Comparison of ENCODE assay signal across 1 cellular context in genomic region chr22:44182591-44183588, GRCh38.
TF ChIP-seq lines count a peak whose summit lies in the region.

No MANE protein-coding gene starts in this region.

TF ChIP-seq in GM12878, 131 proteins besides CTCF, POLR2A, EP300 and RAD21 (continued from another document):
- peak; percentile 39; the same call in 1 of the 2 replicates for TF ChIP-seq ZNF687 (IDR thresholded peaks at IDR 0.05)
- no peak for TF ChIP-seq MEF2B (IDR thresholded peaks at IDR 0.05; ENCODE audit: partially characterized antibody, poor library complexity, severe bottlenecking)
- TF ChIP-seq PAX8 (IDR thresholded peaks at IDR 0.05): no peak
- no peak for TF ChIP-seq BCL11A (IDR thresholded peaks at IDR 0.05; ENCODE audit: low read depth, low read length)
- TF ChIP-seq USF2 (IDR thresholded peaks at IDR 0.05; ENCODE audit: borderline replicate concordance, low read depth, low read length): no peak
- TF ChIP-seq CHD2 (IDR thresholded peaks at IDR 0.05; ENCODE audit: borderline replicate concordance, low read depth, low read length): no peak
- no peak for TF ChIP-seq FOS (IDR thresholded peaks at IDR 0.05; ENCODE audit: borderline replicate concordance, extremely low read depth, insufficient read length)
- no peak for TF ChIP-seq CHD1 (IDR thresholded peaks at IDR 0.05; ENCODE audit: low read depth, low read length)
- TF ChIP-seq PAX5 (IDR thresholded peaks at IDR 0.05; ENCODE audit: borderline replicate concordance, low read depth, low read length): no peak
- TF ChIP-seq RUNX3 (IDR thresholded peaks at IDR 0.05; ENCODE audit: low read length): 0 out of 2 replicates have a peak, but pooled peaks have one; percentile 6
- no peak for TF ChIP-seq ZNF207 (IDR thresholded peaks at IDR 0.05; ENCODE audit: borderline replicate concordance)
- no peak for TF ChIP-seq CBFB (IDR thresholded peaks at IDR 0.05; ENCODE audit: low read depth)
- TF ChIP-seq ETV6 (conservative IDR thresholded peaks at IDR 0.05 in 1 of 2, IDR thresholded peaks at IDR 0.05 in 1 of 2; ENCODE audit: borderline replicate concordance in 1 of 2, low read depth in 1 of 2): no peak
- TF ChIP-seq ZNF384 (IDR thresholded peaks at IDR 0.05; ENCODE audit: borderline replicate concordance, low read depth, low read length): no peak
- no peak for TF ChIP-seq YY1 (IDR thresholded peaks at IDR 0.05; ENCODE audit: low read depth, low read length)
- no peak for TF ChIP-seq ZNF217 (IDR thresholded peaks at IDR 0.05)
- TF ChIP-seq POLR2AphosphoS2 (IDR thresholded peaks at IDR 0.05; ENCODE audit: low read depth, low read length): no peak
- no peak for TF ChIP-seq PML (IDR thresholded peaks at IDR 0.05; ENCODE audit: low read length)
- no peak for TF ChIP-seq ZBTB33 (IDR thresholded peaks at IDR 0.05)
- TF ChIP-seq SPI1 (IDR thresholded peaks at IDR 0.05; ENCODE audit: borderline replicate concordance, insufficient read depth, low read depth, low read length): peak; percentile 87
- TF ChIP-seq ASH2L (IDR thresholded peaks at IDR 0.05; ENCODE audit: borderline replicate concordance, low read depth): no peak
- no peak for TF ChIP-seq ZZZ3 (IDR thresholded peaks at IDR 0.05; ENCODE audit: control insufficient read depth, insufficient read length, low read depth)
- TF ChIP-seq, protein P1, sequence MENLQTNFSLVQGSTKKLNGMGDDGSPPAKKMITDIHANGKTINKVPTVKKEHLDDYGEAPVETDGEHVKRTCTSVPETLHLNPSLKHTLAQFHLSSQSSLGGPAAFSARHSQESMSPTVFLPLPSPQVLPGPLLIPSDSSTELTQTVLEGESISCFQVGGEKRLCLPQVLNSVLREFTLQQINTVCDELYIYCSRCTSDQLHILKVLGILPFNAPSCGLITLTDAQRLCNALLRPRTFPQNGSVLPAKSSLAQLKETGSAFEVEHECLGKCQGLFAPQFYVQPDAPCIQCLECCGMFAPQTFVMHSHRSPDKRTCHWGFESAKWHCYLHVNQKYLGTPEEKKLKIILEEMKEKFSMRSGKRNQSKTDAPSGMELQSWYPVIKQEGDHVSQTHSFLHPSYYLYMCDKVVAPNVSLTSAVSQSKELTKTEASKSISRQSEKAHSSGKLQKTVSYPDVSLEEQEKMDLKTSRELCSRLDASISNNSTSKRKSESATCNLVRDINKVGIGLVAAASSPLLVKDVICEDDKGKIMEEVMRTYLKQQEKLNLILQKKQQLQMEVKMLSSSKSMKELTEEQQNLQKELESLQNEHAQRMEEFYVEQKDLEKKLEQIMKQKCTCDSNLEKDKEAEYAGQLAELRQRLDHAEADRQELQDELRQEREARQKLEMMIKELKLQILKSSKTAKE (IDR thresholded peaks at IDR 0.05; ENCODE audit: low read depth, poor library complexity, severe bottlenecking): no peak
- TF ChIP-seq CREB1 (IDR thresholded peaks at IDR 0.05; ENCODE audit: low read depth): no peak
- TF ChIP-seq IKZF1 (conservative IDR thresholded peaks at IDR 0.05): no peak; the same call in 1 of the 2 replicates
- TF ChIP-seq TBL1XR1 (IDR thresholded peaks at IDR 0.05; ENCODE audit: low read depth, low read length): no peak
- no peak for TF ChIP-seq TCF7 (IDR thresholded peaks at IDR 0.05; ENCODE audit: borderline replicate concordance)
- TF ChIP-seq NFYA (IDR thresholded peaks at IDR 0.05; ENCODE audit: borderline replicate concordance, low read depth, low read length): no peak
- TF ChIP-seq, protein P2, sequence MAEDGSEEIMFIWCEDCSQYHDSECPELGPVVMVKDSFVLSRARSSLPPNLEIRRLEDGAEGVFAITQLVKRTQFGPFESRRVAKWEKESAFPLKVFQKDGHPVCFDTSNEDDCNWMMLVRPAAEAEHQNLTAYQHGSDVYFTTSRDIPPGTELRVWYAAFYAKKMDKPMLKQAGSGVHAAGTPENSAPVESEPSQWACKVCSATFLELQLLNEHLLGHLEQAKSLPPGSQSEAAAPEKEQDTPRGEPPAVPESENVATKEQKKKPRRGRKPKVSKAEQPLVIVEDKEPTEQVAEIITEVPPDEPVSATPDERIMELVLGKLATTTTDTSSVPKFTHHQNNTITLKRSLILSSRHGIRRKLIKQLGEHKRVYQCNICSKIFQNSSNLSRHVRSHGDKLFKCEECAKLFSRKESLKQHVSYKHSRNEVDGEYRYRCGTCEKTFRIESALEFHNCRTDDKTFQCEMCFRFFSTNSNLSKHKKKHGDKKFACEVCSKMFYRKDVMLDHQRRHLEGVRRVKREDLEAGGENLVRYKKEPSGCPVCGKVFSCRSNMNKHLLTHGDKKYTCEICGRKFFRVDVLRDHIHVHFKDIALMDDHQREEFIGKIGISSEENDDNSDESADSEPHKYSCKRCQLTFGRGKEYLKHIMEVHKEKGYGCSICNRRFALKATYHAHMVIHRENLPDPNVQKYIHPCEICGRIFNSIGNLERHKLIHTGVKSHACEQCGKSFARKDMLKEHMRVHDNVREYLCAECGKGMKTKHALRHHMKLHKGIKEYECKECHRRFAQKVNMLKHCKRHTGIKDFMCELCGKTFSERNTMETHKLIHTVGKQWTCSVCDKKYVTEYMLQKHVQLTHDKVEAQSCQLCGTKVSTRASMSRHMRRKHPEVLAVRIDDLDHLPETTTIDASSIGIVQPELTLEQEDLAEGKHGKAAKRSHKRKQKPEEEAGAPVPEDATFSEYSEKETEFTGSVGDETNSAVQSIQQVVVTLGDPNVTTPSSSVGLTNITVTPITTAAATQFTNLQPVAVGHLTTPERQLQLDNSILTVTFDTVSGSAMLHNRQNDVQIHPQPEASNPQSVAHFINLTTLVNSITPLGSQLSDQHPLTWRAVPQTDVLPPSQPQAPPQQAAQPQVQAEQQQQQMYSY (CRISPR knock-in tag; IDR thresholded peaks at IDR 0.05): no peak
- no peak for TF ChIP-seq NR2F1 (conservative IDR thresholded peaks at IDR 0.05)
- peak; percentile 42; the same call in 1 of the 2 replicates for TF ChIP-seq MXI1 (IDR thresholded peaks at IDR 0.05; ENCODE audit: low read depth, low read length)
- TF ChIP-seq NFIC (IDR thresholded peaks at IDR 0.05; ENCODE audit: low read depth, low read length): no peak
- TF ChIP-seq, protein P3, sequence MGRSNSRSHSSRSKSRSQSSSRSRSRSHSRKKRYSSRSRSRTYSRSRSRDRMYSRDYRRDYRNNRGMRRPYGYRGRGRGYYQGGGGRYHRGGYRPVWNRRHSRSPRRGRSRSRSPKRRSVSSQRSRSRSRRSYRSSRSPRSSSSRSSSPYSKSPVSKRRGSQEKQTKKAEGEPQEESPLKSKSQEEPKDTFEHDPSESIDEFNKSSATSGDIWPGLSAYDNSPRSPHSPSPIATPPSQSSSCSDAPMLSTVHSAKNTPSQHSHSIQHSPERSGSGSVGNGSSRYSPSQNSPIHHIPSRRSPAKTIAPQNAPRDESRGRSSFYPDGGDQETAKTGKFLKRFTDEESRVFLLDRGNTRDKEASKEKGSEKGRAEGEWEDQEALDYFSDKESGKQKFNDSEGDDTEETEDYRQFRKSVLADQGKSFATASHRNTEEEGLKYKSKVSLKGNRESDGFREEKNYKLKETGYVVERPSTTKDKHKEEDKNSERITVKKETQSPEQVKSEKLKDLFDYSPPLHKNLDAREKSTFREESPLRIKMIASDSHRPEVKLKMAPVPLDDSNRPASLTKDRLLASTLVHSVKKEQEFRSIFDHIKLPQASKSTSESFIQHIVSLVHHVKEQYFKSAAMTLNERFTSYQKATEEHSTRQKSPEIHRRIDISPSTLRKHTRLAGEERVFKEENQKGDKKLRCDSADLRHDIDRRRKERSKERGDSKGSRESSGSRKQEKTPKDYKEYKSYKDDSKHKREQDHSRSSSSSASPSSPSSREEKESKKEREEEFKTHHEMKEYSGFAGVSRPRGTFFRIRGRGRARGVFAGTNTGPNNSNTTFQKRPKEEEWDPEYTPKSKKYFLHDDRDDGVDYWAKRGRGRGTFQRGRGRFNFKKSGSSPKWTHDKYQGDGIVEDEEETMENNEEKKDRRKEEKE (IDR thresholded peaks at IDR 0.05): no peak
- no peak for TF ChIP-seq ZNF274 (IDR thresholded peaks at IDR 0.05; ENCODE audit: insufficient read depth, insufficient read length)
TF ChIP-seq in GM12878: peak in this region for 7.
